8 cellular contexts compared by ENCODE assay signal in genomic region chr4:140373328-140374129, GRCh38. TPM values are rescaled to one million over a fixed set of nuclear protein-coding genes. Genes with fewer than 3 reads are reported as not detected.
A peak's percentile ranks its signal among the peaks of the same experiment; 100 is the strongest.
DNase-seq lines count a peak whose midpoint lies in the region; ATAC-seq and TF ChIP-seq lines count a peak whose summit lies in the region.

TSS of gene SCOC (plus strand) at chr4:140373646. CDS start at chr4:140379171, 5,525 bp downstream.

- no peaks in the 10 kb centered on the region for H3K9me3 ChIP-seq in hepatocyte (ENCODE audit: low read depth)

- peak within 1 kb of the TSS; percentile 91 for H3K4me2 ChIP-seq in hepatocyte

- H2AFZ ChIP-seq in hepatocyte = peak within 1 kb of the TSS; percentile 52

- TF ChIP-seq CTCF in hepatocyte (IDR thresholded peaks at IDR 0.05; ENCODE audit: poor library complexity) = no peak

- H3K9me2 ChIP-seq in hepatocyte (replicated peaks; ENCODE audit: insufficient read depth) = no peaks in the 10 kb centered on the region

- peak within 1 kb of the TSS; percentile 25 for H3K4me3 ChIP-seq in hepatocyte

- peaks cover 22% of the 10 kb centered on the region for H4K20me1 ChIP-seq in hepatocyte (ENCODE audit: insufficient read depth, poor library complexity, severe bottlenecking)

- peak; percentile 97 for ATAC-seq in GM18502 (IDR thresholded peaks at IDR 0.05; ENCODE audit: poor library complexity, unreplicated experiment)
- ATAC-seq in HG02970 (IDR thresholded peaks at IDR 0.05; ENCODE audit: low FRiP score, unreplicated experiment) = peak; percentile 98

- under 1% methylated on average over 61 of the region's 63 CpGs for WGBS in hepatocyte (ENCODE audit: low lambda C conversion rate, missing lambda C conversion rate)

- no peaks in the 10 kb centered on the region for H3K27me3 ChIP-seq in hepatocyte

- peaks cover 11% of the 10 kb centered on the region for H3K4me1 ChIP-seq in hepatocyte (ENCODE audit: insufficient read depth)

- DNase-seq in NCI-H1930 (lab: John Stamatoyannopoulos, UW) = peak; percentile 98 to 99
- peak; percentile 95 for DNase-seq in T1000 (lab: John Stamatoyannopoulos, UW)
- peak; percentile 100 for DNase-seq in astrocyte of the hippocampus (ENCODE audit: low read depth, low spot score)
- DNase-seq in hepatocyte (ENCODE audit: low spot score) = peak; percentile 99
- DNase-seq in renal cortical epithelial cell (ENCODE audit: low read depth) = peak; percentile 98
- no peak for DNase-seq in SW 1271 (lab: John Stamatoyannopoulos, UW)

- H3K79me2 ChIP-seq in hepatocyte = peaks cover 50% of the 10 kb centered on the region

- peak within 1 kb of the TSS; percentile 83 for H3K27ac ChIP-seq in hepatocyte

- no peaks in the 10 kb centered on the region for H3K36me3 ChIP-seq in hepatocyte (replicated peaks; ENCODE audit: insufficient read depth, low read depth)

RNA-seq across cellular contexts. Expression of gene SCOC, which starts in this region (rescaled TPM):
- total RNA-seq in hepatocyte (135 and 136 TPM in 2 replicates), renal cortical epithelial cell (121 and 130 TPM in 2 replicates)
- polyA plus RNA-seq in hepatocyte = 79.6 and 82.1 TPM in 2 replicates

Comparison
In these comparisons a context has a peak if more than half of its experiments do, and no peak if none do; other contexts are left out.
1. DNase-seq: peak in NCI-H1930 (2 of 2), T1000 (single experiment), astrocyte of the hippocampus (single experiment), hepatocyte (single experiment) and renal cortical epithelial cell (single experiment); none in SW 1271 (0 of 2).